ENCODE assay signal across 18 cellular contexts in the genomic region with DNA sequence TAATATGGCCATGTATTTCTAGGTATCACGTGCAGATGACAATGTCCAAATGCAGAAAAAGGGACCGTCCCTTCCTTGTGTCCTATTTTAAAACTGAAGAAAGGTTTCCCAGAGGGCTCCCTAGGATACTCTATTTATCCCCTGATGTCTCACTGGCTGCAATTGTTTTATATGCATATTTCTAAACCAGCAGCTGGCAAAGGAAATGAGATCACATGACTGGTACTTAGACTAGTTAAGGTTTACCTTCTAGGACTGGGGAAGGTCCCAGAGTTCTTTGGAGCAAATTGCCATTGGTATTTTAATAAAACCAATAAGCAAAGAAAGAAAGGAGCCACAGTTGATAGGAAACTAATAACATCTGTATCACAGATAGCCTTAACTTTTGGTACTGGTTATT. TPM values are rescaled to one million over a fixed set of nuclear protein-coding genes. Genes with fewer than 3 reads are reported as not detected.
DNase-seq lines count a peak whose midpoint lies in the region; ATAC-seq, FAIRE-seq and TF ChIP-seq lines count a peak whose summit lies in the region.
"Had no signal": no experiment of that assay in that cellular context is flagged by ENCODE, and none has a peak within 500 bp of the region (broad histone marks: within the 10 kb centered on the region; RNA-seq: fewer than 3 reads in every experiment).

No MANE protein-coding gene starts in this region.

- 88% methylated on average over 2 of the region's 2 CpGs for WGBS in esophagus muscularis mucosa
- WGBS in smooth muscle cell (ENCODE audit: low lambda C conversion rate): 80% methylated on average over 2 of the region's 2 CpGs

- no peaks in the 10 kb centered on the region for H4K20me1 ChIP-seq in smooth muscle cell (ENCODE audit: low read depth)

- DNase-seq in GM19239 (ENCODE audit: insufficient read length, low spot score): no peak
- no peak for DNase-seq in T-helper 17 cell
- DNase-seq in esophagus muscularis mucosa (ENCODE audit: extremely low spot score): no peak
- DNase-seq in smooth muscle cell (lab: John Stamatoyannopoulos, UW; ENCODE audit: unreplicated experiment): no peak
- no peak for DNase-seq in GM03348 (ENCODE audit: low spot score)
- DNase-seq: BE2C; CD8-positive, alpha-beta T cell; COR-L47; DMS153; DMS79 treated with DMSO at 0.1 percent for 48 hours; GDM1 had no signal

- H3K9ac ChIP-seq in smooth muscle cell (ENCODE audit: low read depth): no peak overlapping the region
- H3K9ac ChIP-seq: KMS-11 had no signal

- no peak for TF ChIP-seq POLR2A in esophagus muscularis mucosa (IDR thresholded peaks at IDR 0.05; ENCODE audit: low read depth)

- H3K27ac ChIP-seq in esophagus muscularis mucosa (replicated peaks in 1 of 4) (peak overlapping the region; percentile 60 to 73 (median 68)), smooth muscle cell (ENCODE audit: low read depth) (peak overlapping the region; percentile 35)
- H3K27ac ChIP-seq: C4-2B, KMS-11 had no signal

- H3K4me1 ChIP-seq in esophagus muscularis mucosa (peaks cover 2 to 52% (median 22%) of the 10 kb centered on the region in 4 donors), smooth muscle cell (ENCODE audit: low read depth) (peaks cover 14% of the 10 kb centered on the region)
- H3K4me1 ChIP-seq: BE2C had no signal

- peaks cover 0 to 23% (median 11%) of the 10 kb centered on the region in 4 donors for H3K36me3 ChIP-seq in esophagus muscularis mucosa
- peaks cover 10% of the 10 kb centered on the region for H3K36me3 ChIP-seq in smooth muscle cell (ENCODE audit: low read depth)

- no peaks in the 10 kb centered on the region for H3K27me3 ChIP-seq in esophagus muscularis mucosa
- no peaks in the 10 kb centered on the region for H3K27me3 ChIP-seq in smooth muscle cell (ENCODE audit: low read depth)
- H3K27me3 ChIP-seq: BE2C had no signal

- H3K4me3 Mint-ChIP-seq in T-helper 17 cell: no peak overlapping the region
- H3K4me3 Mint-ChIP-seq: CD8-positive, alpha-beta T cell; IgD-negative memory B cell had no signal

- peaks cover 34% of the 10 kb centered on the region for H3K79me2 ChIP-seq in smooth muscle cell (ENCODE audit: low read depth)

- no peak for TF ChIP-seq EP300 in esophagus muscularis mucosa (IDR thresholded peaks at IDR 0.05)

- ATAC-seq in T-helper 17 cell (no peak), HG03159 (IDR thresholded peaks at IDR 0.05; ENCODE audit: unreplicated experiment) (no peak), HG02981 (IDR thresholded peaks at IDR 0.05; ENCODE audit: unreplicated experiment) (no peak)
- ATAC-seq: CD8-positive, alpha-beta T cell; HCT116 had no signal

- H3K4me1 Mint-ChIP-seq in T-helper 17 cell: peaks cover 24% of the 10 kb centered on the region

- no peak for TF ChIP-seq CTCF in esophagus muscularis mucosa (IDR thresholded peaks at IDR 0.05)
- no peak for TF ChIP-seq CTCF in smooth muscle cell (IDR thresholded peaks at IDR 0.05; ENCODE audit: borderline replicate concordance, insufficient read depth, poor library complexity, severe bottlenecking)

- H3K9me3 ChIP-seq in T-helper 17 cell (ENCODE audit: control insufficient read depth, low read length, poor library complexity, severe bottlenecking) (no peaks in the 10 kb centered on the region), esophagus muscularis mucosa (no peaks in the 10 kb centered on the region), smooth muscle cell (replicated peaks; ENCODE audit: low read depth) (no peaks in the 10 kb centered on the region)
- H3K9me3 ChIP-seq: BE2C had no signal

- FAIRE-seq in GM19239 (lab: Jason Lieb, UNC): peak; percentile 37
- FAIRE-seq: D721Med had no signal

- no peaks in the 10 kb centered on the region for H3K27me3 Mint-ChIP-seq in T-helper 17 cell
- H3K27me3 Mint-ChIP-seq: IgD-negative memory B cell had no signal

- H3K4me3 ChIP-seq in esophagus muscularis mucosa (no peak overlapping the region), smooth muscle cell (no peak overlapping the region)

- H3K27ac Mint-ChIP-seq in T-helper 17 cell: peak overlapping the region; percentile 83

- intact Hi-C loops in esophagus muscularis mucosa (cut with DNase I): no loop called here

- H3K36me3 Mint-ChIP-seq in T-helper 17 cell (ENCODE audit: low read depth): peaks cover 6% of the 10 kb centered on the region

- no peak overlapping the region for H2AFZ ChIP-seq in smooth muscle cell (ENCODE audit: low read depth)

- no peaks in the 10 kb centered on the region for H3F3A ChIP-seq in smooth muscle cell (ENCODE audit: low read depth)

- H3K4me2 ChIP-seq in smooth muscle cell: no peak overlapping the region
- H3K4me2 ChIP-seq: KMS-11 had no signal

RNA-seq across cellular contexts. Expression of gene GTF2E1, which starts 29.5 kb away (rescaled TPM):
- total RNA-seq in T-helper 17 cell (10 to 100 TPM in 1 of 2 donors, 1 to 10 TPM in 1; 9.6 to 11.4 TPM), esophagus muscularis mucosa (10 to 100 TPM in 3 of 4 donors, 1 to 10 TPM in 1; 9.4 to 18.2 (median 13.9) TPM), smooth muscle cell (17.6 and 18.8 TPM in 2 replicates)
- 15.8 and 17.0 TPM in 2 replicates for polyA plus RNA-seq in smooth muscle cell

RNA-seq across cellular contexts. Expression of gene RABL3, which starts 29.8 kb away (rescaled TPM):
- total RNA-seq in T-helper 17 cell (10 to 100 TPM; 17.3 to 17.8 TPM), esophagus muscularis mucosa (10 to 100 TPM; 16.9 to 23.9 (median 20.7) TPM), smooth muscle cell (29.3 and 33.5 TPM in 2 replicates)
- 27.0 and 29.5 TPM in 2 replicates for polyA plus RNA-seq in smooth muscle cell
